In the genomic region with DNA sequence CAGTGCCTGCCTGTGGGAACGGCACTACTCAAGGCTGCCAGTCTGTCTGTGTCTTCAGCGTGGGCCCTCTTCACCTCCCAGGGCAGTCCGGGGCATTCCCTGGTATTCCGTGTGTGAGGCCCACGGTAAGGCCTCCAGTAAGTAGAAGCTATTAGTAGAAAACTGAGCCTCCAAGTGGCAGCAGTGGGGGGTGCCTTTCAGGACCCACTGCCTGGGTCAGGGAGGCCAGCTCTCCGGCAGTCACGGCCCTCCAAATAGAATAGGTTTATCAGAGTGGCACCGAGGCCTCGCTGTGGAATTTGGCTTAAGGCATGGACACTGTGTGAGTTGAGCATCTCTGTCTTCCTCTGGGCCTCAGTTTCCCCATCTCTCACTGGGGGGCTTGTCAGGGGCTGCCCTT, we compare ENCODE assay signal across 1 cellular context.
TF ChIP-seq lines count a peak whose summit lies in the region.

No MANE protein-coding gene starts in this region.

TF ChIP-seq in IMR-90, 13 proteins besides CTCF, POLR2A, EP300 and RAD21:
- no peak for TF ChIP-seq MAFK (IDR thresholded peaks at IDR 0.05; ENCODE audit: low read depth, low read length)
- no peak for TF ChIP-seq CEBPB (IDR thresholded peaks at IDR 0.05; ENCODE audit: low read depth, low read length)
- no peak for TF ChIP-seq MXI1 (IDR thresholded peaks at IDR 0.05; ENCODE audit: borderline replicate concordance, low read depth, low read length)
- TF ChIP-seq FOS (IDR thresholded peaks at IDR 0.05; ENCODE audit: low read depth, low read length) = no peak
